In the genomic region with DNA sequence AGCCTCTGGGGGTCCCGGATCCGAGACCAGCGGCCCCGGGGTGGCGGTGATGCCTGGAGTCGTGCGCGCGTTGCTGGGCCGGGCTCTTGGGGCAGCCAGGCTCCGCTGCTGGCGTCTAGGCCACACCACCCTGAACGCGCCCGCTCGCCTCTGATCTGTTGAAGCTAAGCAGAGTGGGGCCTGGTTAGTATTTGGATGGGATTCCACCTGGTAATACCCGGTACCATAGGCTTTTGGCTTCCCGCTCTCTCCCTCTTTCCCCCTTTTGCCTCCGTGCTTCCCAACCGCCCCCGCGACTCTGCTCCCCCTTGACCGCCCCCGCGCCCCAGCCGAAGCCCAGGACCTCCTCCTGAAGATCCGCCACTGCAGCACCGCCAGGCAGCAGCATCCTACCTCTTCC, we compare ENCODE assay signal across 7 cellular contexts.
DNase-seq lines count a peak whose midpoint lies in the region; ATAC-seq and TF ChIP-seq lines count a peak whose summit lies in the region.

No MANE protein-coding gene starts in this region.

- no peaks in the 10 kb centered on the region for H3K79me1 ChIP-seq in mesenchymal stem cell (replicated peaks; ENCODE audit: low read length, poor library complexity, severe bottlenecking)

- ATAC-seq in GM21423 (IDR thresholded peaks at IDR 0.05; ENCODE audit: unreplicated experiment) = no peak

- H3K36me3 ChIP-seq in brain microvascular endothelial cell (replicated peaks) (no peaks in the 10 kb centered on the region), mesenchymal stem cell (ENCODE audit: control insufficient read depth in 1 of 2, insufficient read depth in 2 of 2, low read depth in 1 of 2, low read length in 2 of 2) (peaks cover 0 to 3% of the 10 kb centered on the region in 2 experiments)

- H3K27ac ChIP-seq in brain microvascular endothelial cell (no peak overlapping the region), mesenchymal stem cell (ENCODE audit: low read length, poor library complexity, severe bottlenecking) (no peak overlapping the region)

- H3K4me3 ChIP-seq in brain microvascular endothelial cell (ENCODE audit: low read depth, low read length) = peak overlapping the region; percentile 46
- H3K4me3 ChIP-seq in mesenchymal stem cell (ENCODE audit: insufficient read depth in 1 of 2, low read depth in 1 of 2, low read length in 2 of 2) = peak overlapping the region in 1 of 2 experiments; percentile 63

- H2BK15ac ChIP-seq in mesenchymal stem cell (ENCODE audit: low read depth, poor library complexity, severe bottlenecking) = no peak overlapping the region

- H2BK120ac ChIP-seq in mesenchymal stem cell (ENCODE audit: low read depth, low read length) = no peak overlapping the region

- no peak overlapping the region for H3K4me2 ChIP-seq in mesenchymal stem cell (ENCODE audit: low read length, poor library complexity, severe bottlenecking)

- H3K18ac ChIP-seq in mesenchymal stem cell (ENCODE audit: low read depth in 1 of 2, low read length in 2 of 2) = peak overlapping the region in 1 of 2 experiments; percentile 7

- no peak overlapping the region for H2BK12ac ChIP-seq in mesenchymal stem cell (ENCODE audit: low read length in 2 of 2)

- no peak overlapping the region for H2BK5ac ChIP-seq in mesenchymal stem cell (ENCODE audit: low read depth, low read length, poor library complexity, severe bottlenecking)

- H3K4me1 ChIP-seq in mesenchymal stem cell (ENCODE audit: control insufficient read depth, insufficient read depth, low read depth, low read length) = no peaks in the 10 kb centered on the region

- DNase-seq in GM13977 (ENCODE audit: low spot score) (peak; percentile 39), NCI-H2171 (lab: John Stamatoyannopoulos, UW) (peak; percentile 9), brain microvascular endothelial cell (peak; percentile 9), mesenchymal stem cell (peak; percentile 33), retina (no peak), AG20443 (ENCODE audit: low spot score) (no peak)

- no peak overlapping the region for H2AK5ac ChIP-seq in mesenchymal stem cell (ENCODE audit: low read length, severe bottlenecking)

- H3K9me3 ChIP-seq in mesenchymal stem cell (ENCODE audit: control insufficient read depth, low read length) = peaks cover 14% of the 10 kb centered on the region

- H3K9ac ChIP-seq in mesenchymal stem cell (ENCODE audit: low read length) = no peak overlapping the region

- WGBS in mesenchymal stem cell = 81% methylated on average over 14 of the region's 28 CpGs

- no peak overlapping the region for H4K8ac ChIP-seq in mesenchymal stem cell (ENCODE audit: low read length)

- H3K23ac ChIP-seq in mesenchymal stem cell (ENCODE audit: low read length in 2 of 2) = no peak overlapping the region

- H3K27me3 ChIP-seq in brain microvascular endothelial cell (replicated peaks) = no peaks in the 10 kb centered on the region
- no peaks in the 10 kb centered on the region for H3K27me3 ChIP-seq in mesenchymal stem cell (ENCODE audit: control insufficient read depth in 1 of 2, insufficient read depth in 1 of 2, low read length in 2 of 2)

- in situ Hi-C loops in GM13977 (cut with MboI; ENCODE audit: low pct_unique_long_range_greater_than_20kb, low sequenced_read_pairs, unreplicated experiment) = no loop called here
- in situ Hi-C loops in brain microvascular endothelial cell (cut with HindIII; ENCODE audit: low pct_ligation_motif_present, low sequenced_read_pairs) = no loop called here

- no peak overlapping the region for H4K91ac ChIP-seq in mesenchymal stem cell (ENCODE audit: low read length)

- TF ChIP-seq CTCF in GM13977 (IDR thresholded peaks at IDR 0.05; ENCODE audit: extremely low read depth, insufficient read depth, missing control alignments) = no peak
- no peak for TF ChIP-seq CTCF in brain microvascular endothelial cell (IDR thresholded peaks at IDR 0.05; ENCODE audit: low read depth, low read length, missing control alignments)

- no peak overlapping the region for H3K4ac ChIP-seq in mesenchymal stem cell (ENCODE audit: low read depth in 1 of 2, low read length in 2 of 2)

- H3K14ac ChIP-seq in mesenchymal stem cell (ENCODE audit: low read length in 2 of 2) = no peak overlapping the region

- H2AFZ ChIP-seq in mesenchymal stem cell (ENCODE audit: low read depth, low read length) = no peak overlapping the region

Comparison
In these comparisons a context has a peak if more than half of its experiments do, and no peak if none do; other contexts are left out.
1. DNase-seq: peak in GM13977 (single experiment), NCI-H2171 (single experiment), brain microvascular endothelial cell (single experiment) and mesenchymal stem cell (single experiment); none in retina (single experiment) and AG20443 (single experiment).